8 cellular contexts compared by ENCODE assay signal in genomic region chr13:33676045-33676699, GRCh38.
DNase-seq lines count a peak whose midpoint lies in the region; ATAC-seq and TF ChIP-seq lines count a peak whose summit lies in the region.

No MANE protein-coding gene starts in this region.

- H3K27me3 Mint-ChIP-seq in nephron (ENCODE audit: low read depth): no peaks in the 10 kb centered on the region

- no peaks in the 10 kb centered on the region for H3K27me3 ChIP-seq in duodenal mucosa (ENCODE audit: control insufficient read depth in 1 of 2, insufficient read depth in 2 of 2, low read length in 2 of 2)

- TF ChIP-seq CTCF in nephron (IDR thresholded peaks at IDR 0.05; ENCODE audit: unreplicated experiment in 3 of 3): no peak

- H3K36me3 ChIP-seq in duodenal mucosa (ENCODE audit: control insufficient read depth in 1 of 2, insufficient read depth in 2 of 2, low read length in 2 of 2): no peaks in the 10 kb centered on the region

- peak overlapping the region; percentile 71 to 81 for H3K4me3 ChIP-seq in duodenal mucosa (ENCODE audit: low read depth in 1 of 2, low read length in 2 of 2)

- no peaks in the 10 kb centered on the region for H3K36me3 Mint-ChIP-seq in nephron (ENCODE audit: low read depth)

- H3K9ac ChIP-seq in duodenal mucosa (ENCODE audit: low read depth in 1 of 2, low read length in 2 of 2): peak overlapping the region; percentile 12 to 61

- H3K9me3 Mint-ChIP-seq in nephron: peaks cover 3% of the 10 kb centered on the region

- DNase-seq in Ammon's horn (ENCODE audit: low spot score) (peak; percentile 33), NCI-H524 treated with DMSO at 0.1 percent for 48 hours (lab: John Stamatoyannopoulos, UW) (peak; percentile 10), cortex of kidney (lab: John Stamatoyannopoulos, UW) (no peak), RPMI8226 (no peak)

- H3K4me1 ChIP-seq in duodenal mucosa (ENCODE audit: control insufficient read depth in 1 of 2, insufficient read depth in 2 of 2, low read length in 2 of 2): peaks cover 35 to 44% of the 10 kb centered on the region in 2 donors

- H3K9me3 ChIP-seq in duodenal mucosa (ENCODE audit: control insufficient read depth in 1 of 2, low read length in 2 of 2): no peaks in the 10 kb centered on the region

- H3K4me1 Mint-ChIP-seq in nephron: peaks cover 39% of the 10 kb centered on the region

- H3K27ac Mint-ChIP-seq in nephron: peak overlapping the region; percentile 22 to 70 (median 69)

- ATAC-seq in HG02610 (IDR thresholded peaks at IDR 0.05; ENCODE audit: unreplicated experiment) (no peak), HG03565 (IDR thresholded peaks at IDR 0.05; ENCODE audit: unreplicated experiment) (no peak)

- peak overlapping the region; percentile 65 to 84 (median 73) for H3K4me3 Mint-ChIP-seq in nephron

- H3K27ac ChIP-seq in duodenal mucosa (ENCODE audit: low read depth, low read length): peak overlapping the region; percentile 3

Comparison
In these comparisons a context has a peak if more than half of its experiments do, and no peak if none do; other contexts are left out.
1. DNase-seq: peak in Ammon's horn (single experiment) and NCI-H524 treated with DMSO at 0.1 percent for 48 hours (single experiment); none in cortex of kidney (single experiment) and RPMI8226 (single experiment).